In genomic region chr12:54723653-54724256, GRCh38 we compare ENCODE assay signal across 8 cellular contexts.
A peak's percentile ranks its signal among the peaks of the same experiment; 100 is the strongest.
DNase-seq lines count a peak whose midpoint lies in the region; ATAC-seq and TF ChIP-seq lines count a peak whose summit lies in the region.

No MANE protein-coding gene starts in this region.

- no peaks in the 10 kb centered on the region for H3K9me3 ChIP-seq in transverse colon

- H3K27me3 ChIP-seq in foreskin keratinocyte: peaks cover 3% of the 10 kb centered on the region
- H3K27me3 ChIP-seq in transverse colon: no peaks in the 10 kb centered on the region

- no peak for TF ChIP-seq POLR2A in transverse colon (IDR thresholded peaks at IDR 0.05)

- WGBS in transverse colon (ENCODE audit: low coverage in 1 of 2), 2 donors: 43 to 47% methylated on average over 2 of the region's 2 CpGs

- H3K27ac ChIP-seq in foreskin keratinocyte: no peak overlapping the region
- H3K27ac ChIP-seq in transverse colon: no peak overlapping the region

- DNase-seq in activated naive CD4-positive, alpha-beta T cell treated with Interleukin-2 at 50 U/mL for 16 hours: peak; percentile 7
- DNase-seq in activated naive CD4-positive, alpha-beta T cell treated with anti-CD3 and anti-CD28 coated beads, Interleukin-2, amount 50 U/mL, for 16 hours: no peak
- DNase-seq in foreskin keratinocyte (no peak), transverse colon (no peak), AG08396 (ENCODE audit: low spot score) (no peak)

- no peak overlapping the region for H3K4me3 ChIP-seq in transverse colon

- no peak for TF ChIP-seq EP300 in transverse colon (IDR thresholded peaks at IDR 0.05; ENCODE audit: low read depth)

- ATAC-seq in HG02798 (IDR thresholded peaks at IDR 0.05; ENCODE audit: poor library complexity, unreplicated experiment): peak; percentile 68
- peak; percentile 66; the same call in 2 of the 3 replicates for ATAC-seq in SK-N-SH treated with all-trans-retinoic acid at 6 μM for 48 hours
- ATAC-seq in foreskin keratinocyte: peak; percentile 59
- no peak for ATAC-seq in HG03571 (IDR thresholded peaks at IDR 0.05; ENCODE audit: unreplicated experiment)

- in situ Hi-C loops in transverse colon (cut with MboI; ENCODE audit: low pct_ligation_motif_present in 1 of 4, low pct_unique_long_range_greater_than_20kb in 1 of 4, low sequenced_read_pairs in 3 of 4): no loop called here

- intact Hi-C loops in transverse colon (cut with DNase I; ENCODE audit: low total_unique reads): no loop called here

- H3K4me1 ChIP-seq in foreskin keratinocyte (no peaks in the 10 kb centered on the region), transverse colon (no peaks in the 10 kb centered on the region)

- TF ChIP-seq CTCF in foreskin keratinocyte (conservative IDR thresholded peaks at IDR 0.05) (peak; percentile 63), transverse colon (IDR thresholded peaks at IDR 0.05) (peak in 3 of 5 experiments; percentile 16 to 33 (median 25))

- no peaks in the 10 kb centered on the region for H3K36me3 ChIP-seq in transverse colon

TF ChIP-seq in SK-N-SH treated with all-trans-retinoic acid at 6 μM for 48 hours, 23 proteins besides CTCF, POLR2A, EP300 and RAD21:
- TF ChIP-seq ZNF70 (CRISPR knock-in tag; IDR thresholded peaks at IDR 0.05) (no peak), ISL1 (CRISPR knock-in tag; IDR thresholded peaks at IDR 0.05) (no peak), ZNF8 (CRISPR knock-in tag; IDR thresholded peaks at IDR 0.05) (no peak), TSHZ2 (CRISPR knock-in tag; IDR thresholded peaks at IDR 0.05) (no peak), ZFP30 (CRISPR knock-in tag; IDR thresholded peaks at IDR 0.05) (no peak)
